Comparison of ENCODE assay signal across 8 cellular contexts in genomic region chr20:47464380-47465101, GRCh38. TPM values are rescaled to one million over a fixed set of nuclear protein-coding genes. Genes with fewer than 3 reads are reported as not detected.
DNase-seq lines count a peak whose midpoint lies in the region; ATAC-seq, FAIRE-seq and TF ChIP-seq lines count a peak whose summit lies in the region.

No MANE protein-coding gene starts in this region.

- H4K20me1 ChIP-seq in OCI-LY3 (ENCODE audit: insufficient read depth, low read length) = no peaks in the 10 kb centered on the region

- peak; percentile 35 for TF ChIP-seq CTCF in OCI-LY3 (IDR thresholded peaks at IDR 0.05; ENCODE audit: low read depth, low read length)
- peak; percentile 9 to 16 (median 13) for TF ChIP-seq CTCF in esophagus muscularis mucosa (IDR thresholded peaks at IDR 0.05)

- H3K79me2 ChIP-seq in OCI-LY3 (ENCODE audit: low read length) = no peaks in the 10 kb centered on the region

- ATAC-seq in HG02798 (IDR thresholded peaks at IDR 0.05; ENCODE audit: poor library complexity, unreplicated experiment) = no peak

- H3K27me3 ChIP-seq in OCI-LY3 (ENCODE audit: low read depth, low read length) (no peaks in the 10 kb centered on the region), esophagus muscularis mucosa (no peaks in the 10 kb centered on the region)

- H3K9ac ChIP-seq in OCI-LY3 (ENCODE audit: low read length) = no peak overlapping the region

- H3K4me1 ChIP-seq in OCI-LY3 (ENCODE audit: low read length) (peaks cover 18% of the 10 kb centered on the region), esophagus muscularis mucosa (peaks cover 9 to 16% (median 13%) of the 10 kb centered on the region in 4 donors)

- H3K36me3 ChIP-seq in OCI-LY3 (replicated peaks; ENCODE audit: low read depth, low read length) = no peaks in the 10 kb centered on the region
- no peaks in the 10 kb centered on the region for H3K36me3 ChIP-seq in esophagus muscularis mucosa

- TF ChIP-seq EP300 in esophagus muscularis mucosa (IDR thresholded peaks at IDR 0.05) = no peak

- no peak overlapping the region for H3K4me3 ChIP-seq in OCI-LY3 (ENCODE audit: low read length)
- no peak overlapping the region for H3K4me3 ChIP-seq in esophagus muscularis mucosa

- FAIRE-seq in H54 (lab: Jason Lieb, UNC) = peak; percentile 92

- TF ChIP-seq POLR2A in H54 (IDR thresholded peaks at IDR 0.05; ENCODE audit: low read depth, low read length) = no peak
- no peak for TF ChIP-seq POLR2A in esophagus muscularis mucosa (IDR thresholded peaks at IDR 0.05; ENCODE audit: low read depth)

- peak; percentile 67 for DNase-seq in H54 (ENCODE audit: insufficient read length, low spot score)
- DNase-seq in esophagus muscularis mucosa (ENCODE audit: extremely low spot score) = no peak
- peak; percentile 72 for DNase-seq in posterior vena cava (ENCODE audit: low spot score)
- no peak for DNase-seq in stimulated activated CD4-positive, alpha-beta T cell treated with anti-CD3 and anti-CD28 coated beads, Interleukin-1b, Interleukin-23, amount 100 ng/mL, for 48 hours
- no peak for DNase-seq in COR-L47 (lab: John Stamatoyannopoulos, UW)
- no peak for DNase-seq in activated CD4-positive, CD25-positive, alpha-beta regulatory T cell (lab: John Stamatoyannopoulos, UW)

- H2AFZ ChIP-seq in OCI-LY3 (ENCODE audit: low read depth, low read length) = no peak overlapping the region

- H3K27ac ChIP-seq in OCI-LY3 (ENCODE audit: low read length) = no peak overlapping the region
- H3K27ac ChIP-seq in esophagus muscularis mucosa (replicated peaks in 1 of 4) = peak overlapping the region in 3 of 4 donors; percentile 9 to 35 (median 16)

- intact Hi-C loops in esophagus muscularis mucosa (cut with DNase I) = loop anchor here (1.0 kb wide), 1 partner anchor 24 kb away; no protein-coding TSS in a partner anchor
- intact Hi-C loops in posterior vena cava (cut with DNase I) = no loop called here

- no peak overlapping the region for H3K4me2 ChIP-seq in OCI-LY3 (ENCODE audit: low read length)

- 68% methylated on average over 11 of the region's 11 CpGs for WGBS in esophagus muscularis mucosa

- no peaks in the 10 kb centered on the region for H3K9me3 ChIP-seq in OCI-LY3 (ENCODE audit: insufficient read depth, low read length)
- no peaks in the 10 kb centered on the region for H3K9me3 ChIP-seq in esophagus muscularis mucosa

RNA-seq across cellular contexts. Expression of gene NCOA3, which starts 37.1 kb away (rescaled TPM):
- total RNA-seq in esophagus muscularis mucosa (10 to 100 TPM; 25.7 to 51.4 (median 35.8) TPM), posterior vena cava (10 to 100 TPM; 39.0 to 46.6 TPM)

Comparison
In these comparisons a context has a peak if more than half of its experiments do, and no peak if none do; other contexts are left out.
1. DNase-seq: peak in H54 (single experiment) and posterior vena cava (single experiment); none in esophagus muscularis mucosa (single experiment), stimulated activated CD4-positive, alpha-beta T cell treated with anti-CD3 and anti-CD28 coated beads, Interleukin-1b, Interleukin-23, amount 100 ng/mL, for 48 hours (single experiment), COR-L47 (single experiment) and activated CD4-positive, CD25-positive, alpha-beta regulatory T cell (0 of 4).